ENCODE assay signal across 8 cellular contexts in the genomic region with DNA sequence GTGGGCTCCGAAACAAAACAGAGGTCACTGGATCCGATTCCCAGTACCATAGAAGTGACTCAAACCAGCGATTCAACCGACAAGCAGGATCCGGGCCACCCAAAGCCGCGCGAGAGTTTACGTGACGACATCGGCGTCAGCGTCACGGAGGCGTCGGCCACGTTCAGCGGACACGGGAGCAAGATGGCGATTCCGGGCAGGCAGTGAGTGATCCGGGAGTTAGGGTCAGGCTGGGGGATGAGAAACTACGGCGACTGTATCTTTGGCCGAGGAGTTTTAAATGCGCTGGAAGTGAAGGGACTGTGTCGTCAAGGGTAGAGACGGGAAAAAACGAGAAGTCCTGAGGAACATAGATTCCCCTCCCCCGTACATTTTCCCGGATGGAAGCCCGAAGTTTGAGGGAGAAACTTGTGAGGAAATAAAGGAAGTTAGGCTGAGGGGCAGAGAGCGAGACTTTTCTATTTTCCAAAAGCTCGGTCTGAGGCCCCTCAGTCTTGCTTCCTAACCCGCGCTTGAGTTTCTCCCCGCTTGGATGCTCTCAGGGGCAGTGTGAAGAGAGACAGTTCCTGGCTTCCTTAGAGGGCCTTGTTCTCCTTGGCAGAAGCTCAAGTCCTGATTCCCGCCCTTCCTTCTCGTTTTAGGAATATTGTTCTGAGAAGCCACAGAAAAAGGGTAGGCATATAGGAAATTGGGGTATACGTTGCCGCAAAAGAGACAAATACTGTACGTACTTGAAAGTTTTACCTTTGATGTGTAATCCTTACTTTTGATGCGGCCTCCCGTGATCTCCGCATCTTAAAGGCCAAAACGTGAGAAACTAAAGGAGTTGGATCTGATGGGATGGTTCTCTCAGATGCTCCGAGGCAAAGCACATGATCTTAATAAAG. TPM values are rescaled to one million over a fixed set of nuclear protein-coding genes. Genes with fewer than 3 reads are reported as not detected.
DNase-seq lines count a peak whose midpoint lies in the region; ATAC-seq and TF ChIP-seq lines count a peak whose summit lies in the region.

TSS of gene NSRP1 (plus strand) at position 156 of the 887 bp plus-strand sequence. CDS start at position 184, 28 bp downstream.

- intact Hi-C loops in A673 (cut with micrococcal nuclease; ENCODE audit: unreplicated experiment) (no loop called here), mammary epithelial cell (cut with micrococcal nuclease) (no loop called here)

- no peaks in the 10 kb centered on the region for H3K27me3 ChIP-seq in A673 (replicated peaks; ENCODE audit: insufficient read depth, low read depth, low read length, poor library complexity)
- no peaks in the 10 kb centered on the region for H3K27me3 ChIP-seq in mammary epithelial cell (ENCODE audit: insufficient read depth, low read length)

- H3K9me3 ChIP-seq in A673 (ENCODE audit: low read depth, low read length, poor library complexity, severe bottlenecking) (no peaks in the 10 kb centered on the region), mammary epithelial cell (replicated peaks; ENCODE audit: insufficient read depth, low read length) (no peaks in the 10 kb centered on the region)

- peak within 1 kb of the TSS; percentile 85 for H3K4me2 ChIP-seq in mammary epithelial cell (ENCODE audit: insufficient read depth, low read depth, low read length)

- peaks cover 51% of the 10 kb centered on the region for H3K79me2 ChIP-seq in mammary epithelial cell (ENCODE audit: insufficient read depth, low read length)

- ATAC-seq in GM18867 (IDR thresholded peaks at IDR 0.05; ENCODE audit: unreplicated experiment), result peak; percentile 87
- ATAC-seq in HG03159 (IDR thresholded peaks at IDR 0.05; ENCODE audit: unreplicated experiment), result peak; percentile 77

- no peaks in the 10 kb centered on the region for H4K20me1 ChIP-seq in mammary epithelial cell (ENCODE audit: insufficient read depth, low read length)

- no peak for TF ChIP-seq CTCF in A673 (conservative IDR thresholded peaks at IDR 0.05; ENCODE audit: low read depth, low read length)
- no peak for TF ChIP-seq CTCF in WI38 (IDR thresholded peaks at IDR 0.05; ENCODE audit: low read depth, low read length)
- TF ChIP-seq CTCF in mammary epithelial cell (conservative IDR thresholded peaks at IDR 0.05 in 1 of 2, IDR thresholded peaks at IDR 0.05 in 1 of 2; ENCODE audit: extremely low read depth in 1 of 2, insufficient read depth in 1 of 2, low read depth in 1 of 2, low read length in 2 of 2), result no peak

- peak within 1 kb of the TSS; percentile 96 for H2AFZ ChIP-seq in mammary epithelial cell (ENCODE audit: low read depth, low read length)

- H3K36me3 ChIP-seq in A673 (ENCODE audit: insufficient read depth, low read length, poor library complexity, severe bottlenecking) (peaks cover 22% of the 10 kb centered on the region), mammary epithelial cell (ENCODE audit: insufficient read depth, low read length) (peaks cover 5% of the 10 kb centered on the region)

- in situ Hi-C loops in mammary epithelial cell (cut with MboI; ENCODE audit: low sequenced_read_pairs in 2 of 2), result loop anchor here (10.0 kb wide), 1 partner anchor 218 kb away; the partner anchor contains the start of gene TMIGD1 (in 2 of the 2)

- dilution Hi-C loops in mammary epithelial cell (cut with HindIII; ENCODE audit: low sequenced_read_pairs), result no loop called here

- peak within 1 kb of the TSS; percentile 78 for H3K4me3 ChIP-seq in A673 (ENCODE audit: low read depth, low read length, poor library complexity, severe bottlenecking)
- H3K4me3 ChIP-seq in WI38 (ENCODE audit: low read depth, low read length), result peak within 1 kb of the TSS; percentile 63
- peak within 1 kb of the TSS; percentile 54 to 76 (median 74) for H3K4me3 ChIP-seq in mammary epithelial cell (replicated peaks in 1 of 3; ENCODE audit: insufficient read depth in 1 of 3, low read depth in 2 of 3, low read length in 3 of 3)
- peak within 1 kb of the TSS; percentile 55 to 86 (median 75) for H3K4me3 ChIP-seq in skin epidermis

- H3K4me1 ChIP-seq in A673 (ENCODE audit: insufficient read depth, low read length, poor library complexity, severe bottlenecking) (peaks cover 22% of the 10 kb centered on the region), mammary epithelial cell (ENCODE audit: insufficient read depth, low read length) (no peaks in the 10 kb centered on the region)

- WGBS in mammary epithelial cell (ENCODE audit: low coverage, missing lambda C conversion rate), result 2% methylated on average over 37 of the region's 47 CpGs

- peak; percentile 98 for DNase-seq in A673 (ENCODE audit: low spot score)
- DNase-seq in NCI-H226, result peak; percentile 93
- DNase-seq in mammary epithelial cell, result peak; percentile 93
- peak; percentile 95 for DNase-seq in iPS-NIHi11 (ENCODE audit: low spot score)

- CTCF ChIA-PET in A673 (lab: Charles Lee) (interaction anchor here (0.6 kb wide), 1 partner anchor 16 kb away, joined by 3 read pairs; no protein-coding TSS in a partner anchor), mammary epithelial cell (lab: Charles Lee; ENCODE audit: low non-redundant PET) (no interaction called here)

- peak within 1 kb of the TSS; percentile 97 for H3K27ac ChIP-seq in A673 (ENCODE audit: low read depth, low read length, poor library complexity, severe bottlenecking)
- peak within 1 kb of the TSS; percentile 98 for H3K27ac ChIP-seq in mammary epithelial cell (ENCODE audit: insufficient read depth, low read depth, low read length)
- H3K27ac ChIP-seq in skin epidermis, result peak within 1 kb of the TSS; percentile 82 to 98 (median 97)

- BruUV-seq in A673 (replicated peaks; lab: Mats Ljungman, UMichigan) (TSS peak; percentile 54), mammary epithelial cell (replicated peaks; lab: Mats Ljungman, UMichigan) (TSS peak; percentile 52)

- POLR2A ChIA-PET in A673 (lab: Charles Lee; ENCODE audit: low non-redundant PET), result interaction anchor here (0.5 to 1.0 kb wide), 2 partner anchors 207 to 740 kb away, joined by 3 read pairs; no protein-coding TSS in a partner anchor

- H3K9ac ChIP-seq in mammary epithelial cell (ENCODE audit: insufficient read depth, low read length), result peak within 1 kb of the TSS; percentile 99

RNA-seq across cellular contexts. Expression of gene NSRP1, which starts in this region (rescaled TPM):
- total RNA-seq in A673 (2021), result 43.5 and 50.5 TPM in 2 replicates
- total RNA-seq in mammary epithelial cell, result 10 to 100 TPM in 1 of 2 donors, 1 to 10 TPM in 1; 4.8 to 32.5 TPM
- 6.9 TPM for polyA plus RNA-seq in mammary epithelial cell
- 7.8 TPM for polyA minus RNA-seq in mammary epithelial cell

Comparison
In these comparisons a context has a peak if more than half of its experiments do, and no peak if none do; other contexts are left out.
1. Peak in every context shown above with its lines: DNase-seq, ATAC-seq, H3K4me3 ChIP-seq and H3K27ac ChIP-seq.